In genomic region chr12:111596985-111597730, GRCh38 we compare ENCODE assay signal across 1 cellular context.
TF ChIP-seq lines count a peak whose summit lies in the region.

No MANE protein-coding gene starts in this region.

TF ChIP-seq in GM12878, 131 proteins besides CTCF, POLR2A, EP300 and RAD21 (continued from another document):
- TF ChIP-seq, protein P1, sequence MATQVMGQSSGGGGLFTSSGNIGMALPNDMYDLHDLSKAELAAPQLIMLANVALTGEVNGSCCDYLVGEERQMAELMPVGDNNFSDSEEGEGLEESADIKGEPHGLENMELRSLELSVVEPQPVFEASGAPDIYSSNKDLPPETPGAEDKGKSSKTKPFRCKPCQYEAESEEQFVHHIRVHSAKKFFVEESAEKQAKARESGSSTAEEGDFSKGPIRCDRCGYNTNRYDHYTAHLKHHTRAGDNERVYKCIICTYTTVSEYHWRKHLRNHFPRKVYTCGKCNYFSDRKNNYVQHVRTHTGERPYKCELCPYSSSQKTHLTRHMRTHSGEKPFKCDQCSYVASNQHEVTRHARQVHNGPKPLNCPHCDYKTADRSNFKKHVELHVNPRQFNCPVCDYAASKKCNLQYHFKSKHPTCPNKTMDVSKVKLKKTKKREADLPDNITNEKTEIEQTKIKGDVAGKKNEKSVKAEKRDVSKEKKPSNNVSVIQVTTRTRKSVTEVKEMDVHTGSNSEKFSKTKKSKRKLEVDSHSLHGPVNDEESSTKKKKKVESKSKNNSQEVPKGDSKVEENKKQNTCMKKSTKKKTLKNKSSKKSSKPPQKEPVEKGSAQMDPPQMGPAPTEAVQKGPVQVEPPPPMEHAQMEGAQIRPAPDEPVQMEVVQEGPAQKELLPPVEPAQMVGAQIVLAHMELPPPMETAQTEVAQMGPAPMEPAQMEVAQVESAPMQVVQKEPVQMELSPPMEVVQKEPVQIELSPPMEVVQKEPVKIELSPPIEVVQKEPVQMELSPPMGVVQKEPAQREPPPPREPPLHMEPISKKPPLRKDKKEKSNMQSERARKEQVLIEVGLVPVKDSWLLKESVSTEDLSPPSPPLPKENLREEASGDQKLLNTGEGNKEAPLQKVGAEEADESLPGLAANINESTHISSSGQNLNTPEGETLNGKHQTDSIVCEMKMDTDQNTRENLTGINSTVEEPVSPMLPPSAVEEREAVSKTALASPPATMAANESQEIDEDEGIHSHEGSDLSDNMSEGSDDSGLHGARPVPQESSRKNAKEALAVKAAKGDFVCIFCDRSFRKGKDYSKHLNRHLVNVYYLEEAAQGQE (IDR thresholded peaks at IDR 0.05; ENCODE audit: low read depth, low read length) = no peak
- TF ChIP-seq, protein P2, sequence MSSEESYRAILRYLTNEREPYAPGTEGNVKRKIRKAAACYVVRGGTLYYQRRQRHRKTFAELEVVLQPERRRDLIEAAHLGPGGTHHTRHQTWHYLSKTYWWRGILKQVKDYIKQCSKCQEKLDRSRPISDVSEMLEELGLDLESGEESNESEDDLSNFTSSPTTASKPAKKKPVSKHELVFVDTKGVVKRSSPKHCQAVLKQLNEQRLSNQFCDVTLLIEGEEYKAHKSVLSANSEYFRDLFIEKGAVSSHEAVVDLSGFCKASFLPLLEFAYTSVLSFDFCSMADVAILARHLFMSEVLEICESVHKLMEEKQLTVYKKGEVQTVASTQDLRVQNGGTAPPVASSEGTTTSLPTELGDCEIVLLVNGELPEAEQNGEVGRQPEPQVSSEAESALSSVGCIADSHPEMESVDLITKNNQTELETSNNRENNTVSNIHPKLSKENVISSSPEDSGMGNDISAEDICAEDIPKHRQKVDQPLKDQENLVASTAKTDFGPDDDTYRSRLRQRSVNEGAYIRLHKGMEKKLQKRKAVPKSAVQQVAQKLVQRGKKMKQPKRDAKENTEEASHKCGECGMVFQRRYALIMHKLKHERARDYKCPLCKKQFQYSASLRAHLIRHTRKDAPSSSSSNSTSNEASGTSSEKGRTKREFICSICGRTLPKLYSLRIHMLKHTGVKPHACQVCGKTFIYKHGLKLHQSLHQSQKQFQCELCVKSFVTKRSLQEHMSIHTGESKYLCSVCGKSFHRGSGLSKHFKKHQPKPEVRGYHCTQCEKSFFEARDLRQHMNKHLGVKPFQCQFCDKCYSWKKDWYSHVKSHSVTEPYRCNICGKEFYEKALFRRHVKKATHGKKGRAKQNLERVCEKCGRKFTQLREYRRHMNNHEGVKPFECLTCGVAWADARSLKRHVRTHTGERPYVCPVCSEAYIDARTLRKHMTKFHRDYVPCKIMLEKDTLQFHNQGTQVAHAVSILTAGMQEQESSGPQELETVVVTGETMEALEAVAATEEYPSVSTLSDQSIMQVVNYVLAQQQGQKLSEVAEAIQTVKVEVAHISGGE (CRISPR knock-in tag; IDR thresholded peaks at IDR 0.05) = no peak
- TF ChIP-seq IRF3 (IDR thresholded peaks at IDR 0.05) (no peak), IKZF2 (IDR thresholded peaks at IDR 0.05) (peak in 1 of 2 experiments; percentile 17; a peak in 1 of 4 replicates), SP1 (IDR thresholded peaks at IDR 0.05; ENCODE audit: low read depth, low read length) (peak; percentile 75), POLR2AphosphoS5 (IDR thresholded peaks at IDR 0.05; ENCODE audit: low read length) (no peak), MYB (IDR thresholded peaks at IDR 0.05; ENCODE audit: borderline replicate concordance, low read depth, low read length) (no peak), BACH1 (IDR thresholded peaks at IDR 0.05; ENCODE audit: borderline replicate concordance) (no peak), TCF12 (IDR thresholded peaks at IDR 0.05; ENCODE audit: low read depth, low read length) (no peak), DPF2 (IDR thresholded peaks at IDR 0.05) (no peak), ELK1 (IDR thresholded peaks at IDR 0.05; ENCODE audit: low read depth, low read length) (no peak), STAT1 (conservative IDR thresholded peaks at IDR 0.05) (no peak), KAT2A (conservative IDR thresholded peaks at IDR 0.05; ENCODE audit: control insufficient read depth, low read depth, low read length) (no peak), SMAD5 (IDR thresholded peaks at IDR 0.05; ENCODE audit: low read depth) (no peak), TARDBP (IDR thresholded peaks at IDR 0.05; ENCODE audit: borderline replicate concordance) (no peak), JUND (IDR thresholded peaks at IDR 0.05; ENCODE audit: low read depth, low read length) (no peak), E4F1 (IDR thresholded peaks at IDR 0.05; ENCODE audit: borderline replicate concordance, partially characterized antibody) (no peak), BHLHE40 (IDR thresholded peaks at IDR 0.05; ENCODE audit: borderline replicate concordance in 1 of 2, low read depth in 2 of 2, low read length in 1 of 2) (no peak), MTA2 (IDR thresholded peaks at IDR 0.05; ENCODE audit: low read depth) (no peak), EED (IDR thresholded peaks at IDR 0.05; ENCODE audit: low read depth) (no peak), NRF1 (conservative IDR thresholded peaks at IDR 0.05; ENCODE audit: low read depth, low read length) (no peak), WRNIP1 (IDR thresholded peaks at IDR 0.05; ENCODE audit: borderline replicate concordance, low read depth, low read length) (peak; percentile 85; the same call in 1 of the 2 replicates), ZNF274 (IDR thresholded peaks at IDR 0.05; ENCODE audit: insufficient read depth, insufficient read length) (no peak), RUNX3 (IDR thresholded peaks at IDR 0.05; ENCODE audit: low read length) (peak; percentile 17; the same call in 1 of the 2 replicates), POLR2AphosphoS2 (IDR thresholded peaks at IDR 0.05; ENCODE audit: low read depth, low read length) (no peak), SMAD1 (IDR thresholded peaks at IDR 0.05; ENCODE audit: low read depth, partially characterized antibody) (no peak)
- TF ChIP-seq, protein P3, sequence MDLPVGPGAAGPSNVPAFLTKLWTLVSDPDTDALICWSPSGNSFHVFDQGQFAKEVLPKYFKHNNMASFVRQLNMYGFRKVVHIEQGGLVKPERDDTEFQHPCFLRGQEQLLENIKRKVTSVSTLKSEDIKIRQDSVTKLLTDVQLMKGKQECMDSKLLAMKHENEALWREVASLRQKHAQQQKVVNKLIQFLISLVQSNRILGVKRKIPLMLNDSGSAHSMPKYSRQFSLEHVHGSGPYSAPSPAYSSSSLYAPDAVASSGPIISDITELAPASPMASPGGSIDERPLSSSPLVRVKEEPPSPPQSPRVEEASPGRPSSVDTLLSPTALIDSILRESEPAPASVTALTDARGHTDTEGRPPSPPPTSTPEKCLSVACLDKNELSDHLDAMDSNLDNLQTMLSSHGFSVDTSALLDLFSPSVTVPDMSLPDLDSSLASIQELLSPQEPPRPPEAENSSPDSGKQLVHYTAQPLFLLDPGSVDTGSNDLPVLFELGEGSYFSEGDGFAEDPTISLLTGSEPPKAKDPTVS (IDR thresholded peaks at IDR 0.05; ENCODE audit: low read depth, low read length) = no peak
- TF ChIP-seq, protein P4, sequence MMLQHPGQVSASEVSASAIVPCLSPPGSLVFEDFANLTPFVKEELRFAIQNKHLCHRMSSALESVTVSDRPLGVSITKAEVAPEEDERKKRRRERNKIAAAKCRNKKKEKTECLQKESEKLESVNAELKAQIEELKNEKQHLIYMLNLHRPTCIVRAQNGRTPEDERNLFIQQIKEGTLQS (IDR thresholded peaks at IDR 0.05; ENCODE audit: borderline replicate concordance, extremely low read depth, low read depth, low read length) = no peak
- TF ChIP-seq, protein P5, sequence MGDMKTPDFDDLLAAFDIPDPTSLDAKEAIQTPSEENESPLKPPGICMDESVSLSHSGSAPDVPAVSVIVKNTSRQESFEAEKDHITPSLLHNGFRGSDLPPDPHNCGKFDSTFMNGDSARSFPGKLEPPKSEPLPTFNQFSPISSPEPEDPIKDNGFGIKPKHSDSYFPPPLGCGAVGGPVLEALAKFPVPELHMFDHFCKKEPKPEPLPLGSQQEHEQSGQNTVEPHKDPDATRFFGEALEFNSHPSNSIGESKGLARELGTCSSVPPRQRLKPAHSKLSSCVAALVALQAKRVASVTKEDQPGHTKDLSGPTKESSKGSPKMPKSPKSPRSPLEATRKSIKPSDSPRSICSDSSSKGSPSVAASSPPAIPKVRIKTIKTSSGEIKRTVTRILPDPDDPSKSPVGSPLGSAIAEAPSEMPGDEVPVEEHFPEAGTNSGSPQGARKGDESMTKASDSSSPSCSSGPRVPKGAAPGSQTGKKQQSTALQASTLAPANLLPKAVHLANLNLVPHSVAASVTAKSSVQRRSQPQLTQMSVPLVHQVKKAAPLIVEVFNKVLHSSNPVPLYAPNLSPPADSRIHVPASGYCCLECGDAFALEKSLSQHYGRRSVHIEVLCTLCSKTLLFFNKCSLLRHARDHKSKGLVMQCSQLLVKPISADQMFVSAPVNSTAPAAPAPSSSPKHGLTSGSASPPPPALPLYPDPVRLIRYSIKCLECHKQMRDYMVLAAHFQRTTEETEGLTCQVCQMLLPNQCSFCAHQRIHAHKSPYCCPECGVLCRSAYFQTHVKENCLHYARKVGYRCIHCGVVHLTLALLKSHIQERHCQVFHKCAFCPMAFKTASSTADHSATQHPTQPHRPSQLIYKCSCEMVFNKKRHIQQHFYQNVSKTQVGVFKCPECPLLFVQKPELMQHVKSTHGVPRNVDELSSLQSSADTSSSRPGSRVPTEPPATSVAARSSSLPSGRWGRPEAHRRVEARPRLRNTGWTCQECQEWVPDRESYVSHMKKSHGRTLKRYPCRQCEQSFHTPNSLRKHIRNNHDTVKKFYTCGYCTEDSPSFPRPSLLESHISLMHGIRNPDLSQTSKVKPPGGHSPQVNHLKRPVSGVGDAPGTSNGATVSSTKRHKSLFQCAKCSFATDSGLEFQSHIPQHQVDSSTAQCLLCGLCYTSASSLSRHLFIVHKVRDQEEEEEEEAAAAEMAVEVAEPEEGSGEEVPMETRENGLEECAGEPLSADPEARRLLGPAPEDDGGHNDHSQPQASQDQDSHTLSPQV (IDR thresholded peaks at IDR 0.05) = no peak
- TF ChIP-seq, protein P6, sequence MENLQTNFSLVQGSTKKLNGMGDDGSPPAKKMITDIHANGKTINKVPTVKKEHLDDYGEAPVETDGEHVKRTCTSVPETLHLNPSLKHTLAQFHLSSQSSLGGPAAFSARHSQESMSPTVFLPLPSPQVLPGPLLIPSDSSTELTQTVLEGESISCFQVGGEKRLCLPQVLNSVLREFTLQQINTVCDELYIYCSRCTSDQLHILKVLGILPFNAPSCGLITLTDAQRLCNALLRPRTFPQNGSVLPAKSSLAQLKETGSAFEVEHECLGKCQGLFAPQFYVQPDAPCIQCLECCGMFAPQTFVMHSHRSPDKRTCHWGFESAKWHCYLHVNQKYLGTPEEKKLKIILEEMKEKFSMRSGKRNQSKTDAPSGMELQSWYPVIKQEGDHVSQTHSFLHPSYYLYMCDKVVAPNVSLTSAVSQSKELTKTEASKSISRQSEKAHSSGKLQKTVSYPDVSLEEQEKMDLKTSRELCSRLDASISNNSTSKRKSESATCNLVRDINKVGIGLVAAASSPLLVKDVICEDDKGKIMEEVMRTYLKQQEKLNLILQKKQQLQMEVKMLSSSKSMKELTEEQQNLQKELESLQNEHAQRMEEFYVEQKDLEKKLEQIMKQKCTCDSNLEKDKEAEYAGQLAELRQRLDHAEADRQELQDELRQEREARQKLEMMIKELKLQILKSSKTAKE (IDR thresholded peaks at IDR 0.05; ENCODE audit: low read depth, poor library complexity, severe bottlenecking) = no peak
- TF ChIP-seq, protein P7, sequence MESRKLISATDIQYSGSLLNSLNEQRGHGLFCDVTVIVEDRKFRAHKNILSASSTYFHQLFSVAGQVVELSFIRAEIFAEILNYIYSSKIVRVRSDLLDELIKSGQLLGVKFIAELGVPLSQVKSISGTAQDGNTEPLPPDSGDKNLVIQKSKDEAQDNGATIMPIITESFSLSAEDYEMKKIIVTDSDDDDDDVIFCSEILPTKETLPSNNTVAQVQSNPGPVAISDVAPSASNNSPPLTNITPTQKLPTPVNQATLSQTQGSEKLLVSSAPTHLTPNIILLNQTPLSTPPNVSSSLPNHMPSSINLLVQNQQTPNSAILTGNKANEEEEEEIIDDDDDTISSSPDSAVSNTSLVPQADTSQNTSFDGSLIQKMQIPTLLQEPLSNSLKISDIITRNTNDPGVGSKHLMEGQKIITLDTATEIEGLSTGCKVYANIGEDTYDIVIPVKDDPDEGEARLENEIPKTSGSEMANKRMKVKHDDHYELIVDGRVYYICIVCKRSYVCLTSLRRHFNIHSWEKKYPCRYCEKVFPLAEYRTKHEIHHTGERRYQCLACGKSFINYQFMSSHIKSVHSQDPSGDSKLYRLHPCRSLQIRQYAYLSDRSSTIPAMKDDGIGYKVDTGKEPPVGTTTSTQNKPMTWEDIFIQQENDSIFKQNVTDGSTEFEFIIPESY (IDR thresholded peaks at IDR 0.05) = no peak
